Comparison of ENCODE assay signal across 16 cellular contexts in genomic region chr1:205961970-205962820, GRCh38. TPM values are rescaled to one million over a fixed set of nuclear protein-coding genes. Genes with fewer than 3 reads are reported as not detected.
DNase-seq lines count a peak whose midpoint lies in the region; ATAC-seq, FAIRE-seq and TF ChIP-seq lines count a peak whose summit lies in the region.
"Had no signal": no experiment of that assay in that cellular context is flagged by ENCODE, and none has a peak within 500 bp of the region (broad histone marks: within the 10 kb centered on the region; RNA-seq: fewer than 3 reads in every experiment).

No MANE protein-coding gene starts in this region.

- H3K9ac ChIP-seq in astrocyte (ENCODE audit: low read length) (no peak overlapping the region), neuronal stem cell (ENCODE audit: low read depth, low read length, poor library complexity) (no peak overlapping the region)

- no peak overlapping the region for H3K4me2 ChIP-seq in astrocyte (ENCODE audit: low read length)
- H3K4me2 ChIP-seq in neuronal stem cell (ENCODE audit: insufficient read depth, low read length, poor library complexity, severe bottlenecking): no peak overlapping the region

- H2AFZ ChIP-seq in astrocyte (ENCODE audit: low read depth, low read length) (no peak overlapping the region), neuronal stem cell (ENCODE audit: low read length) (no peak overlapping the region)

- no peak overlapping the region for H3K18ac ChIP-seq in neuronal stem cell (ENCODE audit: low read length)

- H3K27me3 ChIP-seq in astrocyte (ENCODE audit: insufficient read depth, low read length) (peaks cover 4% of the 10 kb centered on the region), neuronal stem cell (ENCODE audit: control insufficient read depth in 3 of 3, insufficient read depth in 3 of 3, low read depth in 1 of 3, low read length in 3 of 3) (peaks cover 0 to 16% (median 0%) of the 10 kb centered on the region in 3 experiments), suprapubic skin (peaks cover 38% of the 10 kb centered on the region)
- H3K27me3 ChIP-seq: vagina had no signal

- peaks cover 6% of the 10 kb centered on the region for H3K9me3 Mint-ChIP-seq in astrocyte (ENCODE audit: unreplicated experiment)
- H3K9me3 Mint-ChIP-seq: activated CD8-positive, alpha-beta T cell treated with anti-CD3 and anti-CD28 coated beads for 36 hours; CD8-positive, alpha-beta T cell had no signal

- peak; percentile 83 for DNase-seq in DMS153 treated with DMSO at 0.1 percent for 48 hours (lab: John Stamatoyannopoulos, UW; ENCODE audit: unreplicated experiment)
- DNase-seq in NCI-H1092 treated with DMSO at 0.1 percent for 48 hours (lab: John Stamatoyannopoulos, UW): peak; percentile 49
- peak; percentile 30 for DNase-seq in astrocyte (ENCODE audit: low read depth)
- no peak for DNase-seq in neuronal stem cell (ENCODE audit: low spot score)
- no peak for DNase-seq in cerebellar cortex (ENCODE audit: low spot score)
- no peak for DNase-seq in suprapubic skin (ENCODE audit: low spot score in 2 of 2)
- no peak for DNase-seq in dedifferentiated amniotic fluid mesenchymal stem cell (ENCODE audit: extremely low spot score)
- DNase-seq: CD8-positive, alpha-beta T cell; effector CD8-positive, alpha-beta T cell; small intestine had no signal

- no peak overlapping the region for H2AK5ac ChIP-seq in neuronal stem cell (ENCODE audit: low read depth, low read length)

- H4K8ac ChIP-seq in neuronal stem cell (ENCODE audit: low read depth, low read length): no peak overlapping the region

- TF ChIP-seq EP300 in suprapubic skin (IDR thresholded peaks at IDR 0.05): no peak

- H3K23ac ChIP-seq in neuronal stem cell (ENCODE audit: low read depth, low read length, poor library complexity): peak overlapping the region; percentile 11

- no peak overlapping the region for H3K27ac Mint-ChIP-seq in astrocyte (ENCODE audit: unreplicated experiment)
- H3K27ac Mint-ChIP-seq: activated naive CD8-positive, alpha-beta T cell; CD8-positive, alpha-beta T cell had no signal

- peaks cover 2% of the 10 kb centered on the region for H3K4me1 Mint-ChIP-seq in astrocyte (ENCODE audit: low read depth, unreplicated experiment)

- H3K14ac ChIP-seq in neuronal stem cell (ENCODE audit: low read length): no peak overlapping the region

- peaks cover 27% of the 10 kb centered on the region for H3K4me1 ChIP-seq in astrocyte (ENCODE audit: insufficient read depth, low read length)
- peaks cover 6 to 21% of the 10 kb centered on the region in 2 donors for H3K4me1 ChIP-seq in neuronal stem cell (ENCODE audit: control insufficient read depth in 2 of 2, insufficient read depth in 1 of 2, low read depth in 1 of 2, low read length in 2 of 2)
- H3K4me1 ChIP-seq in suprapubic skin: peaks cover 13% of the 10 kb centered on the region

- H3K9me3 ChIP-seq in astrocyte (ENCODE audit: insufficient read depth, low read depth, low read length) (no peaks in the 10 kb centered on the region), neuronal stem cell (replicated peaks in 1 of 2; ENCODE audit: control insufficient read depth in 2 of 2, insufficient read depth in 1 of 2, low read depth in 1 of 2, low read length in 2 of 2) (no peaks in the 10 kb centered on the region), suprapubic skin (no peaks in the 10 kb centered on the region)
- H3K9me3 ChIP-seq: vagina had no signal

- WGBS in neuronal stem cell (ENCODE audit: extremely low coverage in 2 of 2, insufficient read length in 2 of 2, insufficient replicate concordance in 1 of 2), 2 donors: no CpG with 5 or more reads among the region's 9 CpGs
- WGBS in suprapubic skin: 48% methylated on average over 9 of the region's 9 CpGs

- FAIRE-seq in astrocyte (lab: Jason Lieb, UNC): no peak
- FAIRE-seq: GM12878, small intestine had no signal

- H2BK12ac ChIP-seq in neuronal stem cell (ENCODE audit: low read length): no peak overlapping the region

- TF ChIP-seq POLR2A in suprapubic skin (IDR thresholded peaks at IDR 0.05): no peak

- H3K4me3 ChIP-seq in astrocyte (ENCODE audit: insufficient read depth, low read depth, low read length) (no peak overlapping the region), neuronal stem cell (ENCODE audit: low read length in 2 of 2) (no peak overlapping the region), suprapubic skin (no peak overlapping the region)
- H3K4me3 ChIP-seq: GM12878, vagina had no signal

- H3K27ac ChIP-seq in astrocyte (ENCODE audit: low read depth, low read length): no peak overlapping the region
- no peak overlapping the region for H3K27ac ChIP-seq in neuronal stem cell (replicated peaks; ENCODE audit: low read length)
- H3K27ac ChIP-seq in suprapubic skin: no peak overlapping the region
- H3K27ac ChIP-seq: vagina had no signal

- H2BK15ac ChIP-seq in neuronal stem cell (ENCODE audit: low read length): no peak overlapping the region

- no peaks in the 10 kb centered on the region for H4K20me1 ChIP-seq in astrocyte (ENCODE audit: insufficient read depth, low read length)

- H4K91ac ChIP-seq in neuronal stem cell (ENCODE audit: low read depth, low read length, poor library complexity): no peak overlapping the region

- no peak overlapping the region for H3K4ac ChIP-seq in neuronal stem cell (ENCODE audit: low read length)

- no peak overlapping the region for H3K4me3 Mint-ChIP-seq in astrocyte (ENCODE audit: unreplicated experiment)
- H3K4me3 Mint-ChIP-seq: activated CD8-positive, alpha-beta T cell treated with anti-CD3 and anti-CD28 coated beads for 36 hours; activated naive CD8-positive, alpha-beta T cell; CD8-positive, alpha-beta T cell had no signal

- H3K36me3 Mint-ChIP-seq in astrocyte (ENCODE audit: low read depth, unreplicated experiment): no peaks in the 10 kb centered on the region
- H3K36me3 Mint-ChIP-seq: CD8-positive, alpha-beta T cell had no signal

- ATAC-seq in GM21529 (IDR thresholded peaks at IDR 0.05; ENCODE audit: unreplicated experiment): no peak
- ATAC-seq: CD8-positive, alpha-beta T cell had no signal

- H2BK120ac ChIP-seq in neuronal stem cell (ENCODE audit: low read depth, low read length): no peak overlapping the region

- H3K36me3 ChIP-seq in astrocyte (ENCODE audit: insufficient read depth, low read length) (no peaks in the 10 kb centered on the region), neuronal stem cell (replicated peaks in 1 of 2; ENCODE audit: control insufficient read depth in 2 of 2, insufficient read depth in 2 of 2, low read length in 2 of 2) (no peaks in the 10 kb centered on the region), suprapubic skin (no peaks in the 10 kb centered on the region)
- H3K36me3 ChIP-seq: vagina had no signal

- no peaks in the 10 kb centered on the region for H3K79me2 ChIP-seq in astrocyte (ENCODE audit: insufficient read depth, low read length)

- no peaks in the 10 kb centered on the region for H3K79me1 ChIP-seq in neuronal stem cell (ENCODE audit: low read depth, low read length)

- TF ChIP-seq CTCF in astrocyte (IDR thresholded peaks at IDR 0.05; ENCODE audit: insufficient read depth, low read depth, low read length): no peak
- no peak for TF ChIP-seq CTCF in suprapubic skin (IDR thresholded peaks at IDR 0.05)

- peaks cover 62% of the 10 kb centered on the region for H3K27me3 Mint-ChIP-seq in astrocyte (ENCODE audit: low read depth, unreplicated experiment)
- H3K27me3 Mint-ChIP-seq: activated CD8-positive, alpha-beta T cell treated with anti-CD3 and anti-CD28 coated beads for 36 hours had no signal

- no peak overlapping the region for H2BK5ac ChIP-seq in neuronal stem cell (ENCODE audit: low read length)

RNA-seq across cellular contexts. Expression of gene SLC26A9, which starts 18.9 kb away (rescaled TPM):
- not detected in 2 replicates for total RNA-seq in astrocyte
- 0.03 TPM for polyA plus RNA-seq in neuronal stem cell (2013, experiment 1 of 2)
- polyA plus RNA-seq in neuronal stem cell (2013, experiment 2 of 2): 0.03 TPM
- 1 to 10 TPM; 5.7 to 7.2 (median 6.6) TPM for total RNA-seq in suprapubic skin
- total RNA-seq: activated CD8-positive, alpha-beta T cell treated with anti-CD3 and anti-CD28 coated beads for 36 hours; CD8-positive, alpha-beta T cell; T-helper 2 cell treated with Interferon-gamma antibody and Interleukin-4, amounts not matched to agents 100 ng/mL and 5 ng/mL, for 36 hours had no signal

RNA-seq across cellular contexts. Expression of gene RAB7B, which starts 41.0 kb away (rescaled TPM):
- 6.6 and 8.1 TPM in 2 replicates for total RNA-seq in astrocyte
- 0.26 TPM for polyA plus RNA-seq in neuronal stem cell (2013, experiment 1 of 2)
- polyA plus RNA-seq in neuronal stem cell (2013, experiment 2 of 2): 0.35 TPM
- 10 to 100 TPM; 21.6 to 55.5 (median 26.8) TPM for total RNA-seq in suprapubic skin
- total RNA-seq: activated CD8-positive, alpha-beta T cell treated with anti-CD3 and anti-CD28 coated beads for 36 hours; CD8-positive, alpha-beta T cell; GM12878; T-helper 2 cell treated with Interferon-gamma antibody and Interleukin-4, amounts not matched to agents 100 ng/mL and 5 ng/mL, for 36 hours had no signal

Comparison
In these comparisons a context has a peak if more than half of its experiments do, and no peak if none do; other contexts are left out.
1. DNase-seq: peak in DMS153 treated with DMSO at 0.1 percent for 48 hours (single experiment), NCI-H1092 treated with DMSO at 0.1 percent for 48 hours (single experiment) and astrocyte (single experiment); none in neuronal stem cell (single experiment), cerebellar cortex (single experiment), suprapubic skin (0 of 2) and dedifferentiated amniotic fluid mesenchymal stem cell (single experiment).